1 cellular context compared by ENCODE assay signal in genomic region chr6:90982051-90982450, GRCh38.
TF ChIP-seq lines count a peak whose summit lies in the region.

No MANE protein-coding gene starts in this region.

TF ChIP-seq in H1, 55 proteins besides CTCF, POLR2A, EP300 and RAD21:
- TF ChIP-seq TAF1 (IDR thresholded peaks at IDR 0.05; ENCODE audit: low read depth, low read length) (no peak), KDM1A (IDR thresholded peaks at IDR 0.05; ENCODE audit: borderline replicate concordance, low read length) (no peak), SUZ12 (IDR thresholded peaks at IDR 0.05; ENCODE audit: low read length) (no peak), TBP (IDR thresholded peaks at IDR 0.05; ENCODE audit: low read depth, low read length) (no peak), SP2 (IDR thresholded peaks at IDR 0.05; ENCODE audit: low read length) (no peak), KDM4A (IDR thresholded peaks at IDR 0.05; ENCODE audit: low read depth, low read length, severe bottlenecking) (no peak), RNF2 (IDR thresholded peaks at IDR 0.05; ENCODE audit: borderline replicate concordance, low read depth, low read length, missing control alignments, poor library complexity, severe bottlenecking) (no peak), CBX5 (IDR thresholded peaks at IDR 0.05; ENCODE audit: low read depth, low read length) (no peak), SIX5 (IDR thresholded peaks at IDR 0.05; ENCODE audit: low read depth, low read length) (no peak), HDAC6 (IDR thresholded peaks at IDR 0.05; ENCODE audit: low read depth, low read length) (no peak), E2F6 (IDR thresholded peaks at IDR 0.05) (no peak), SIRT6 (IDR thresholded peaks at IDR 0.05; ENCODE audit: low read length) (no peak), USF2 (IDR thresholded peaks at IDR 0.05; ENCODE audit: low read length) (no peak), POLR2AphosphoS5 (IDR thresholded peaks at IDR 0.05; ENCODE audit: low read depth, low read length) (no peak), BCL11A (IDR thresholded peaks at IDR 0.05; ENCODE audit: low read depth in 2 of 2, low read length in 2 of 2) (no peak), CHD1 (IDR thresholded peaks at IDR 0.05; ENCODE audit: low read depth, low read length) (no peak), CEBPB (IDR thresholded peaks at IDR 0.05; ENCODE audit: low read depth, low read length) (no peak), EGR1 (IDR thresholded peaks at IDR 0.05; ENCODE audit: borderline replicate concordance, low read depth, low read length) (no peak)
